ENCODE assay signal across 8 cellular contexts in genomic region chr17:8153550-8153956, GRCh38. TPM values are rescaled to one million over a fixed set of nuclear protein-coding genes. Genes with fewer than 3 reads are reported as not detected.
DNase-seq lines count a peak whose midpoint lies in the region; ATAC-seq, FAIRE-seq and TF ChIP-seq lines count a peak whose summit lies in the region.

No MANE protein-coding gene starts in this region.

- H3K4me3 Mint-ChIP-seq in activated naive CD4-positive, alpha-beta T cell treated with anti-CD3 and anti-CD28 coated beads for 36 hours: no peak overlapping the region

- H3K27me3 ChIP-seq in neuronal stem cell (ENCODE audit: control insufficient read depth in 3 of 3, insufficient read depth in 3 of 3, low read depth in 1 of 3, low read length in 3 of 3) (no peaks in the 10 kb centered on the region), vagina (no peaks in the 10 kb centered on the region)

- no peaks in the 10 kb centered on the region for H3K9me3 Mint-ChIP-seq in activated naive CD4-positive, alpha-beta T cell treated with anti-CD3 and anti-CD28 coated beads for 36 hours

- H2AK5ac ChIP-seq in neuronal stem cell (ENCODE audit: low read depth, low read length): peak overlapping the region; percentile 42

- H3K9ac ChIP-seq in neuronal stem cell (ENCODE audit: low read depth, low read length, poor library complexity): no peak overlapping the region

- no peak overlapping the region for H4K91ac ChIP-seq in neuronal stem cell (ENCODE audit: low read depth, low read length, poor library complexity)

- peak in 1 of 2 donors; percentile 60 for TF ChIP-seq POLR2A in vagina (IDR thresholded peaks at IDR 0.05)

- no peak for ATAC-seq in HG03439 (IDR thresholded peaks at IDR 0.05; ENCODE audit: unreplicated experiment)

- no peak overlapping the region for H3K4ac ChIP-seq in neuronal stem cell (ENCODE audit: low read length)

- H3K9me3 ChIP-seq in neuronal stem cell (replicated peaks in 1 of 2; ENCODE audit: control insufficient read depth in 2 of 2, insufficient read depth in 1 of 2, low read depth in 1 of 2, low read length in 2 of 2) (no peaks in the 10 kb centered on the region), vagina (no peaks in the 10 kb centered on the region)

- no peak overlapping the region for H3K4me2 ChIP-seq in neuronal stem cell (ENCODE audit: insufficient read depth, low read length, poor library complexity, severe bottlenecking)

- H3K4me3 ChIP-seq in neuronal stem cell (ENCODE audit: low read length in 2 of 2): peak overlapping the region in 1 of 2 donors; percentile 32
- H3K4me3 ChIP-seq in vagina: peak overlapping the region; percentile 84 to 98

- no peak overlapping the region for H3K23ac ChIP-seq in neuronal stem cell (ENCODE audit: low read depth, low read length, poor library complexity)

- H4K8ac ChIP-seq in neuronal stem cell (ENCODE audit: low read depth, low read length): no peak overlapping the region

- H3K27ac ChIP-seq in neuronal stem cell (replicated peaks; ENCODE audit: low read length) (peak overlapping the region; percentile 95), vagina (peak overlapping the region; percentile 100)

- H2BK15ac ChIP-seq in neuronal stem cell (ENCODE audit: low read length): no peak overlapping the region

- DNase-seq in COLO668 (lab: John Stamatoyannopoulos, UW; ENCODE audit: unreplicated experiment) (peak; percentile 79), M059J (ENCODE audit: low read depth) (peak; percentile 96), foreskin melanocyte (peak; percentile 80), neuronal stem cell (ENCODE audit: low spot score) (no peak), vagina (ENCODE audit: extremely low spot score in 2 of 2) (peak in 1 of 2 donors; percentile 96), urothelium cell line (ENCODE audit: low spot score) (no peak)
- peak; percentile 88 for DNase-seq in activated naive CD4-positive, alpha-beta T cell treated with anti-CD3 and anti-CD28 coated beads for 36 hours

- H3K4me1 ChIP-seq in neuronal stem cell (ENCODE audit: control insufficient read depth in 2 of 2, insufficient read depth in 1 of 2, low read depth in 1 of 2, low read length in 2 of 2) (peaks cover 32 to 39% of the 10 kb centered on the region in 2 donors), vagina (peaks cover 49% of the 10 kb centered on the region)

- peaks cover 46% of the 10 kb centered on the region for H3K4me1 Mint-ChIP-seq in activated naive CD4-positive, alpha-beta T cell treated with anti-CD3 and anti-CD28 coated beads for 36 hours (ENCODE audit: low read depth)

- H2BK5ac ChIP-seq in neuronal stem cell (ENCODE audit: low read length): peak overlapping the region; percentile 46

- H3K27ac Mint-ChIP-seq in activated naive CD4-positive, alpha-beta T cell treated with anti-CD3 and anti-CD28 coated beads for 36 hours: no peak overlapping the region

- no peak overlapping the region for H2BK12ac ChIP-seq in neuronal stem cell (ENCODE audit: low read length)

- H3K14ac ChIP-seq in neuronal stem cell (ENCODE audit: low read length): no peak overlapping the region

- peaks cover 12% of the 10 kb centered on the region for H3K79me1 ChIP-seq in neuronal stem cell (ENCODE audit: low read depth, low read length)

- H2BK120ac ChIP-seq in neuronal stem cell (ENCODE audit: low read depth, low read length): no peak overlapping the region

- no CpG with 5 or more reads among the region's 13 CpGs for WGBS in neuronal stem cell (ENCODE audit: extremely low coverage in 2 of 2, insufficient read length in 2 of 2, insufficient replicate concordance in 1 of 2), 2 donors

- no peak for TF ChIP-seq CTCF in vagina (IDR thresholded peaks at IDR 0.05)

- intact Hi-C loops in activated naive CD4-positive, alpha-beta T cell treated with anti-CD3 and anti-CD28 coated beads for 36 hours (cut with micrococcal nuclease): loop anchor here (2.0 to 10.0 kb wide), 3 partner anchors 311 to 669 kb away; partner anchors contain the start of genes FXR2, POLR2A and SLC35G6
- intact Hi-C loops in vagina (cut with DNase I): no loop called here

- H3K27me3 Mint-ChIP-seq in activated naive CD4-positive, alpha-beta T cell treated with anti-CD3 and anti-CD28 coated beads for 36 hours (ENCODE audit: low read depth): no peaks in the 10 kb centered on the region

- peaks cover 16 to 22% of the 10 kb centered on the region in 2 donors for H3K36me3 ChIP-seq in neuronal stem cell (replicated peaks in 1 of 2; ENCODE audit: control insufficient read depth in 2 of 2, insufficient read depth in 2 of 2, low read length in 2 of 2)
- H3K36me3 ChIP-seq in vagina: peaks cover 11 to 22% of the 10 kb centered on the region in 2 donors

- H3K18ac ChIP-seq in neuronal stem cell (ENCODE audit: low read length): no peak overlapping the region

- H2AFZ ChIP-seq in neuronal stem cell (ENCODE audit: low read length): peak overlapping the region; percentile 20

- peaks cover 3% of the 10 kb centered on the region for H3K36me3 Mint-ChIP-seq in activated naive CD4-positive, alpha-beta T cell treated with anti-CD3 and anti-CD28 coated beads for 36 hours (ENCODE audit: low read depth)

- no peak for FAIRE-seq in urothelium cell line (lab: Jason Lieb, UNC)

- CTCF ChIA-PET in activated naive CD4-positive, alpha-beta T cell treated with anti-CD3 and anti-CD28 coated beads for 36 hours (lab: Charles Lee): interaction anchor here (1.4 to 1.6 kb wide), 2 partner anchors 14 to 29 kb away, joined by 4 to 6 read pairs; no protein-coding TSS in a partner anchor

RNA-seq across cellular contexts. Expression of gene PER1, which starts 1.3 kb away (rescaled TPM):
- total RNA-seq in M059J (2014; rRNA removed; shearing (Covaris generic)): 10.6 and 18.4 TPM in 2 replicates
- 10 to 100 TPM; 62.2 to 73.3 TPM for total RNA-seq in activated naive CD4-positive, alpha-beta T cell treated with anti-CD3 and anti-CD28 coated beads for 36 hours
- 17.0 TPM for polyA plus RNA-seq in neuronal stem cell (2013, experiment 1 of 2)
- polyA plus RNA-seq in neuronal stem cell (2013, experiment 2 of 2): 18.7 TPM
- 215 TPM for total RNA-seq in vagina

RNA-seq across cellular contexts. Expression of gene VAMP2, which starts 9.2 kb away (rescaled TPM):
- total RNA-seq in M059J (2014; rRNA removed; shearing (Covaris generic)): 3.8 and 4.4 TPM in 2 replicates
- total RNA-seq in activated naive CD4-positive, alpha-beta T cell treated with anti-CD3 and anti-CD28 coated beads for 36 hours: 10 to 100 TPM; 33.3 to 35.8 TPM
- 47.3 TPM for polyA plus RNA-seq in neuronal stem cell (2013, experiment 1 of 2)
- polyA plus RNA-seq in neuronal stem cell (2013, experiment 2 of 2): 45.3 TPM
- 35.6 TPM for total RNA-seq in vagina

RNA-seq across cellular contexts. Expression of gene TMEM107, which starts 22.6 kb away (rescaled TPM):
- total RNA-seq in M059J (2014; rRNA removed; shearing (Covaris generic)): 27.5 and 31.5 TPM in 2 replicates
- total RNA-seq in activated naive CD4-positive, alpha-beta T cell treated with anti-CD3 and anti-CD28 coated beads for 36 hours: 10 to 100 TPM; 27.6 to 31.5 TPM
- 14.8 TPM for polyA plus RNA-seq in neuronal stem cell (2013, experiment 1 of 2)
- 15.2 TPM for polyA plus RNA-seq in neuronal stem cell (2013, experiment 2 of 2)
- 20.6 TPM for total RNA-seq in vagina

RNA-seq across cellular contexts. Expression of gene HES7, which starts 29.6 kb away (rescaled TPM):
- 0.22 and 0.94 TPM in 2 replicates for total RNA-seq in M059J (2014; rRNA removed; shearing (Covaris generic))
- total RNA-seq in activated naive CD4-positive, alpha-beta T cell treated with anti-CD3 and anti-CD28 coated beads for 36 hours: 1 to 10 TPM; 2.4 to 2.9 TPM
- 5.8 TPM for polyA plus RNA-seq in neuronal stem cell (2013, experiment 1 of 2)
- polyA plus RNA-seq in neuronal stem cell (2013, experiment 2 of 2): 4.2 TPM
- not detected for total RNA-seq in vagina

RNA-seq across cellular contexts. Expression of gene ALOXE3, which starts 35.2 kb away (rescaled TPM):
- 0.44 TPM in 1 of 2 replicates, not detected in the other for total RNA-seq in M059J (2014; rRNA removed; shearing (Covaris generic))
- not detected for total RNA-seq in activated naive CD4-positive, alpha-beta T cell treated with anti-CD3 and anti-CD28 coated beads for 36 hours
- 0.07 TPM for polyA plus RNA-seq in neuronal stem cell (2013, experiment 1 of 2)
- 0.11 TPM for polyA plus RNA-seq in neuronal stem cell (2013, experiment 2 of 2)
- 1.5 TPM for total RNA-seq in vagina

Comparison
In these comparisons a context has a peak if more than half of its experiments do, and no peak if none do; other contexts are left out.
1. DNase-seq: peak in COLO668 (single experiment), M059J (single experiment), activated naive CD4-positive, alpha-beta T cell treated with anti-CD3 and anti-CD28 coated beads for 36 hours (single experiment) and foreskin melanocyte (single experiment); none in neuronal stem cell (single experiment) and urothelium cell line (single experiment).